ENCODE assay signal across 1 cellular context in the genomic region with DNA sequence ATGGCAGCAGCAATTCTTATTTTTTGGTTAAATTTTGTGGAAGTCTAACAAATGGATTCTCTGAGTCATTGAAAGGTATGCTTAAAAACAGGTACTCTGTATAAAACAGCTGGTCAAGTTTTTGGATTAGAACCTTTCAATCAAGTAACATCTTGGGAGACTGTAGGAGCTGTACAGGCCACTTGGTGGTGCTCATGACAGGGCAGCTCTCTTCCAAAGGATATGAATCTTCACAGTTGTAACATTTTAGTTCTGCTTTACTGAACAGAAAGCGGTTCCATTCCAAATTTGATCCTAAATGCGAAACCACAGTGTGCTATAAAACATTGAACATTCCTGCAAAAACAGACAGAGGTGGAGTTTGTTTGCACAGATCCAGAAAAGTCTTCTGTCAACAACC.
TF ChIP-seq lines count a peak whose summit lies in the region.

No MANE protein-coding gene starts in this region.

TF ChIP-seq in H1, 55 proteins besides CTCF, POLR2A, EP300 and RAD21 (continued from another document):
- TF ChIP-seq SP4 (IDR thresholded peaks at IDR 0.05; ENCODE audit: low read length) (no peak), SIRT6 (IDR thresholded peaks at IDR 0.05; ENCODE audit: low read length) (no peak), SRF (IDR thresholded peaks at IDR 0.05; ENCODE audit: low read depth, low read length) (no peak), CHD1 (IDR thresholded peaks at IDR 0.05; ENCODE audit: low read depth, low read length) (no peak), JUN (IDR thresholded peaks at IDR 0.05; ENCODE audit: low read depth, low read length) (no peak), SIN3A (conservative IDR thresholded peaks at IDR 0.05 in 1 of 2, IDR thresholded peaks at IDR 0.05 in 1 of 2; ENCODE audit: low read depth in 1 of 2, low read length in 2 of 2) (no peak)
- TF ChIP-seq, protein P1, sequence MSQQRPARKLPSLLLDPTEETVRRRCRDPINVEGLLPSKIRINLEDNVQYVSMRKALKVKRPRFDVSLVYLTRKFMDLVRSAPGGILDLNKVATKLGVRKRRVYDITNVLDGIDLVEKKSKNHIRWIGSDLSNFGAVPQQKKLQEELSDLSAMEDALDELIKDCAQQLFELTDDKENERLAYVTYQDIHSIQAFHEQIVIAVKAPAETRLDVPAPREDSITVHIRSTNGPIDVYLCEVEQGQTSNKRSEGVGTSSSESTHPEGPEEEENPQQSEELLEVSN (IDR thresholded peaks at IDR 0.05), result no peak
